In genomic region chr5:150782850-150783249, GRCh38 we compare ENCODE assay signal across 9 cellular contexts. TPM values are rescaled to one million over a fixed set of nuclear protein-coding genes. Genes with fewer than 3 reads are reported as not detected.
DNase-seq lines count a peak whose midpoint lies in the region; ATAC-seq and TF ChIP-seq lines count a peak whose summit lies in the region.
"Had no signal": no experiment of that assay in that cellular context is flagged by ENCODE, and none has a peak within 500 bp of the region (broad histone marks: within the 10 kb centered on the region; RNA-seq: fewer than 3 reads in every experiment).

No MANE protein-coding gene starts in this region.

- no TSS peak for BruUV-seq in PC-9 (replicated peaks; lab: Mats Ljungman, UMichigan)

- POLR2A ChIA-PET in CD8-positive, alpha-beta T cell (lab: Charles Lee) = interaction anchor here (1.0 to 2.1 kb wide), 3 partner anchors 24 to 83 kb away, joined by 4 to 17 read pairs (median 14); partner anchors contain the start of genes DCTN4 and RBM22
- POLR2A ChIA-PET in PC-9 (lab: Charles Lee; ENCODE audit: unreplicated experiment) = interaction anchor here (0.6 kb wide), 1 partner anchor 13 kb away, joined by 5 read pairs; no protein-coding TSS in a partner anchor

- H3K4me3 ChIP-seq in CD8-positive, alpha-beta T cell (ENCODE audit: low read depth, low read length) = peak overlapping the region; percentile 36
- H3K4me3 ChIP-seq in PC-9 (no peak overlapping the region), duodenal mucosa (ENCODE audit: low read depth in 1 of 2, low read length in 2 of 2) (peak overlapping the region in 1 of 2 donors; percentile 26), prostate gland (no peak overlapping the region)

- H3K27ac ChIP-seq in CD8-positive, alpha-beta T cell (ENCODE audit: low read depth, low read length) = peak overlapping the region; percentile 22
- H3K27ac ChIP-seq in PC-9 = peak overlapping the region; percentile 35; the same call in 1 of the 2 replicates
- H3K27ac ChIP-seq in duodenal mucosa (ENCODE audit: low read depth, low read length) = peak overlapping the region; percentile 45
- H3K27ac ChIP-seq in prostate gland = peak overlapping the region; percentile 86 to 88

- no peak for TF ChIP-seq POLR2A in prostate gland (IDR thresholded peaks at IDR 0.05)

- H3K4me2 ChIP-seq in PC-9 = peak overlapping the region; percentile 52

- intact Hi-C loops in CD8-positive, alpha-beta T cell (cut with DNase I, micrococcal nuclease) = loop anchor here (1.0 to 10.0 kb wide), 6 partner anchors 25 to 432 kb away; partner anchors contain the start of genes ANXA6 (in 1 of the 2), RPS14 (in 1 of the 2) and TNIP1 (in 1 of the 2)
- intact Hi-C loops in PC-9 (cut with micrococcal nuclease; ENCODE audit: unreplicated experiment) (loop anchor here (1.0 to 5.0 kb wide), 2 partner anchors 25 to 221 kb away; no protein-coding TSS in a partner anchor), prostate gland (cut with DNase I) (loop anchor here (10.0 kb wide), 1 partner anchor 222 kb away; no protein-coding TSS in a partner anchor)

- no peaks in the 10 kb centered on the region for H3K36me3 ChIP-seq in CD8-positive, alpha-beta T cell (ENCODE audit: insufficient read depth, low read length)
- H3K36me3 ChIP-seq in PC-9 (ENCODE audit: low read depth) (no peaks in the 10 kb centered on the region), duodenal mucosa (ENCODE audit: control insufficient read depth in 1 of 2, insufficient read depth in 2 of 2, low read length in 2 of 2) (no peaks in the 10 kb centered on the region), prostate gland (no peaks in the 10 kb centered on the region)

- H3K9me2 ChIP-seq in PC-9 (ENCODE audit: insufficient read depth) = no peaks in the 10 kb centered on the region

- CTCF ChIA-PET in CD8-positive, alpha-beta T cell (lab: Charles Lee) = interaction anchor here (1.5 to 5.9 kb wide), 6 partner anchors 18 to 80 kb away, joined by 4 to 31 read pairs (median 9); partner anchors contain the start of genes DCTN4 and IRGM
- CTCF ChIA-PET in PC-9 (lab: Charles Lee) = interaction anchor here (1.4 kb wide), 1 partner anchor 19 kb away, joined by 16 read pairs; no protein-coding TSS in a partner anchor

- no peaks in the 10 kb centered on the region for H3K9me3 ChIP-seq in CD8-positive, alpha-beta T cell (ENCODE audit: low read length)
- no peaks in the 10 kb centered on the region for H3K9me3 ChIP-seq in PC-9 (ENCODE audit: insufficient read depth, low read depth)
- no peaks in the 10 kb centered on the region for H3K9me3 ChIP-seq in duodenal mucosa (ENCODE audit: control insufficient read depth in 1 of 2, low read length in 2 of 2)
- H3K9me3 ChIP-seq in prostate gland = no peaks in the 10 kb centered on the region

- no peak for DNase-seq in CD8-positive, alpha-beta T cell
- no peak for DNase-seq in PC-9
- DNase-seq in prostate gland (ENCODE audit: low spot score) = no peak
- no peak for DNase-seq in SKM-1 treated with dmso at 0.1 percent for 144 hours (lab: John Stamatoyannopoulos, UW; ENCODE audit: unreplicated experiment)
- no peak for DNase-seq in stimulated activated CD4-positive, alpha-beta T cell treated with anti-CD3 and anti-CD28 coated beads, Interleukin-1b, Interleukin-23, amount 100 ng/mL, for 48 hours
- DNase-seq: retina had no signal

- H3K79me2 ChIP-seq in PC-9 (ENCODE audit: low read depth) = no peaks in the 10 kb centered on the region; the same call in 1 of the 2 replicates

- TF ChIP-seq CTCF in CD8-positive, alpha-beta T cell (IDR thresholded peaks at IDR 0.05) = no peak
- TF ChIP-seq CTCF in PC-9 (conservative IDR thresholded peaks at IDR 0.05) (no peak), prostate gland (IDR thresholded peaks at IDR 0.05) (no peak)

- no peaks in the 10 kb centered on the region for H3K9me3 Mint-ChIP-seq in CD8-positive, alpha-beta T cell

- ATAC-seq in CD8-positive, alpha-beta T cell = no peak
- ATAC-seq in GM21619 (IDR thresholded peaks at IDR 0.05; ENCODE audit: unreplicated experiment) = no peak
- no peak for ATAC-seq in HG03039 (IDR thresholded peaks at IDR 0.05; ENCODE audit: unreplicated experiment)

- peaks cover 2% of the 10 kb centered on the region for H3K36me3 Mint-ChIP-seq in CD8-positive, alpha-beta T cell

- H2AFZ ChIP-seq in PC-9 = no peak overlapping the region

- peak overlapping the region; percentile 22 to 41 for H3K9ac ChIP-seq in duodenal mucosa (ENCODE audit: low read depth in 1 of 2, low read length in 2 of 2)

- H3F3A ChIP-seq in PC-9 (ENCODE audit: insufficient read depth, low read depth) = peaks cover 16% of the 10 kb centered on the region

- H3K4me3 Mint-ChIP-seq in CD8-positive, alpha-beta T cell = peak overlapping the region; percentile 49

- H3K27ac Mint-ChIP-seq in CD8-positive, alpha-beta T cell = peak overlapping the region; percentile 68

- WGBS in prostate gland = 23% methylated on average over 3 of the region's 3 CpGs

- peaks cover 78% of the 10 kb centered on the region for H3K4me1 Mint-ChIP-seq in CD8-positive, alpha-beta T cell (ENCODE audit: low read depth)

- H3K27me3 Mint-ChIP-seq in CD8-positive, alpha-beta T cell (ENCODE audit: low read depth) = no peaks in the 10 kb centered on the region

- no peaks in the 10 kb centered on the region for H4K20me1 ChIP-seq in PC-9 (ENCODE audit: insufficient read depth)

- H3K4me1 ChIP-seq in CD8-positive, alpha-beta T cell (ENCODE audit: insufficient read depth, low read length) = peaks cover 38% of the 10 kb centered on the region
- H3K4me1 ChIP-seq in PC-9 (replicated peaks; ENCODE audit: insufficient read depth) (peaks cover 36% of the 10 kb centered on the region), duodenal mucosa (ENCODE audit: control insufficient read depth in 1 of 2, insufficient read depth in 2 of 2, low read length in 2 of 2) (peaks cover 57 to 66% of the 10 kb centered on the region in 2 donors), prostate gland (replicated peaks) (peaks cover 10% of the 10 kb centered on the region)

- H3K27me3 ChIP-seq in CD8-positive, alpha-beta T cell (ENCODE audit: insufficient read depth, low read length) = no peaks in the 10 kb centered on the region
- H3K27me3 ChIP-seq in PC-9 (ENCODE audit: insufficient read depth, low read depth) = no peaks in the 10 kb centered on the region
- H3K27me3 ChIP-seq in duodenal mucosa (ENCODE audit: control insufficient read depth in 1 of 2, insufficient read depth in 2 of 2, low read length in 2 of 2) = peaks cover 0 to 2% of the 10 kb centered on the region in 2 donors
- H3K27me3 ChIP-seq in prostate gland (replicated peaks; ENCODE audit: insufficient read depth) = no peaks in the 10 kb centered on the region

RNA-seq across cellular contexts. Expression of gene SMIM3, which starts 4.3 kb away (rescaled TPM):
- 1 to 10 TPM; 4.6 to 4.9 TPM for total RNA-seq in CD8-positive, alpha-beta T cell
- 11.5 and 12.1 TPM in 2 replicates for total RNA-seq in PC-9 (2021)
- 10 to 100 TPM; 21.2 to 26.5 TPM for total RNA-seq in prostate gland

RNA-seq across cellular contexts. Expression of gene DCTN4, which starts 24.0 kb away (rescaled TPM):
- 100 to 1,000 TPM; 117 to 121 TPM for total RNA-seq in CD8-positive, alpha-beta T cell
- 49.1 and 54.1 TPM in 2 replicates for total RNA-seq in PC-9 (2021)
- total RNA-seq in prostate gland = 10 to 100 TPM; 68.4 to 87.1 TPM

Comparison
In these comparisons a context has a peak if more than half of its experiments do, and no peak if none do; other contexts are left out.
1. H3K27ac ChIP-seq: peak in every context shown above with its lines; median percentile 87 in prostate gland; 45 in duodenal mucosa; 35 in PC-9; 22 in CD8-positive, alpha-beta T cell.